21 cellular contexts compared by ENCODE assay signal in genomic region chr19:47631681-47632446, GRCh38. TPM values are rescaled to one million over a fixed set of nuclear protein-coding genes. Genes with fewer than 3 reads are reported as not detected.
DNase-seq lines count a peak whose midpoint lies in the region; ATAC-seq and TF ChIP-seq lines count a peak whose summit lies in the region.
"Had no signal": no experiment of that assay in that cellular context is flagged by ENCODE, and none has a peak within 500 bp of the region (broad histone marks: within the 10 kb centered on the region; RNA-seq: fewer than 3 reads in every experiment).

No MANE protein-coding gene starts in this region.

- H3K27me3 ChIP-seq in Caco-2 (replicated peaks; ENCODE audit: control insufficient read depth, insufficient read depth, low read length) = no peaks in the 10 kb centered on the region
- H3K27me3 ChIP-seq: body of pancreas, pancreas had no signal

- TF ChIP-seq CTCF in Caco-2 (IDR thresholded peaks at IDR 0.05; ENCODE audit: insufficient read depth in 1 of 2, low read depth in 1 of 2, low read length in 1 of 2, severe bottlenecking in 1 of 2, unreplicated experiment in 1 of 2) = no peak
- TF ChIP-seq CTCF in osteocyte (IDR thresholded peaks at IDR 0.05) = no peak

- H3K36me3 Mint-ChIP-seq in Caco-2 (ENCODE audit: insufficient read depth, unreplicated experiment) = peaks cover 74% of the 10 kb centered on the region
- H3K36me3 Mint-ChIP-seq in osteocyte (ENCODE audit: unreplicated experiment) = peaks cover 11% of the 10 kb centered on the region

- DNase-seq in Caco-2 (peak; percentile 34 to 59), astrocyte of the hippocampus (ENCODE audit: low read depth, low spot score) (peak; percentile 44), left ventricle myocardium superior (peak; percentile 64), sciatic nerve (ENCODE audit: low spot score) (no peak), UCSD-AML1 (lab: John Stamatoyannopoulos, UW; ENCODE audit: unreplicated experiment) (no peak), osteocyte (ENCODE audit: extremely low spot score, unreplicated experiment) (no peak), GDM1 (lab: John Stamatoyannopoulos, UW) (no peak), kidney glomerular epithelial cell (lab: John Stamatoyannopoulos, UW) (no peak)
- DNase-seq: activated CD4-positive, alpha-beta T cell treated with anti-CD3 and anti-CD28 coated beads for 48 hours; activated CD8-positive, alpha-beta memory T cell treated with anti-CD3 and anti-CD28 coated beads, Interleukin-2, amount 50 U/mL, for 48 hours; activated naive CD4-positive, alpha-beta T cell treated with anti-CD3 and anti-CD28 coated beads for 36 hours; body of pancreas; dermis blood vessel endothelial cell; NCI-H2029 treated with DMSO at 0.1 percent for 48 hours; NCI-H526 treated with DMSO at 0.1 percent for 48 hours; pancreas; stimulated activated CD4-positive, alpha-beta T cell treated with anti-CD3 and anti-CD28 coated beads, Interleukin-12 subunit alpha, Interleukin-12 subunit beta, amount 100 ng/mL, for 4 hours had no signal

- CTCF ChIA-PET in Caco-2 (lab: Charles Lee) = no interaction called here

- no TSS peak for BruUV-seq in Caco-2 (replicated peaks; lab: Mats Ljungman, UMichigan)

- intact Hi-C loops in Caco-2 (cut with micrococcal nuclease; ENCODE audit: unreplicated experiment) = no loop called here
- intact Hi-C loops in left ventricle myocardium superior (cut with micrococcal nuclease) = no loop called here
- intact Hi-C loops in sciatic nerve (cut with DNase I) = no loop called here

- H3K4me1 Mint-ChIP-seq in Caco-2 (ENCODE audit: low read depth, unreplicated experiment) = peaks cover 46% of the 10 kb centered on the region
- H3K4me1 Mint-ChIP-seq in osteocyte (ENCODE audit: unreplicated experiment) = peaks cover 11% of the 10 kb centered on the region

- no peaks in the 10 kb centered on the region for H3K9me3 Mint-ChIP-seq in Caco-2 (ENCODE audit: unreplicated experiment)
- H3K9me3 Mint-ChIP-seq in osteocyte (ENCODE audit: unreplicated experiment) = no peaks in the 10 kb centered on the region
- H3K9me3 Mint-ChIP-seq: activated naive CD4-positive, alpha-beta T cell treated with anti-CD3 and anti-CD28 coated beads for 36 hours; stimulated activated effector memory CD8-positive, alpha-beta T cell treated with anti-CD3 and anti-CD28 coated beads, Interleukin-12 subunit alpha, Interleukin-12 subunit beta, amount 100 ng/mL, for 72 hours had no signal

- no peaks in the 10 kb centered on the region for H3K9me3 ChIP-seq in Caco-2
- H3K9me3 ChIP-seq: body of pancreas, pancreas had no signal

- H3K4me1 ChIP-seq in Caco-2 = peaks cover 61% of the 10 kb centered on the region
- H3K4me1 ChIP-seq: pancreas had no signal

- ATAC-seq in left ventricle myocardium superior = peak; percentile 68
- peak; percentile 29 for ATAC-seq in sciatic nerve
- ATAC-seq: body of pancreas; K562; pancreas; stimulated activated effector memory CD8-positive, alpha-beta T cell treated with anti-CD3 and anti-CD28 coated beads, Interleukin-12 subunit alpha, Interleukin-12 subunit beta, amount 100 ng/mL, for 72 hours had no signal

- no peak overlapping the region for H3K4me3 ChIP-seq in Caco-2 (ENCODE audit: low read depth, low read length)
- H3K4me3 ChIP-seq: body of pancreas, K562, pancreas had no signal

- no peaks in the 10 kb centered on the region; the same call in 1 of the 2 replicates for H3K36me3 ChIP-seq in Caco-2 (ENCODE audit: control insufficient read depth, insufficient read depth, low read length)
- H3K36me3 ChIP-seq: pancreas had no signal

- H3K27me3 Mint-ChIP-seq in Caco-2 (ENCODE audit: insufficient read depth, unreplicated experiment) (no peaks in the 10 kb centered on the region), osteocyte (ENCODE audit: unreplicated experiment) (no peaks in the 10 kb centered on the region)

- peak overlapping the region; percentile 86 for H3K27ac Mint-ChIP-seq in Caco-2 (ENCODE audit: unreplicated experiment)
- no peak overlapping the region for H3K27ac Mint-ChIP-seq in osteocyte (ENCODE audit: unreplicated experiment)
- H3K27ac Mint-ChIP-seq: activated naive CD4-positive, alpha-beta T cell treated with anti-CD3 and anti-CD28 coated beads for 36 hours; stimulated activated effector memory CD8-positive, alpha-beta T cell treated with anti-CD3 and anti-CD28 coated beads, Interleukin-12 subunit alpha, Interleukin-12 subunit beta, amount 100 ng/mL, for 72 hours had no signal

- no peak overlapping the region for H3K4me3 Mint-ChIP-seq in Caco-2 (ENCODE audit: unreplicated experiment)
- no peak overlapping the region for H3K4me3 Mint-ChIP-seq in osteocyte (ENCODE audit: unreplicated experiment)
- H3K4me3 Mint-ChIP-seq: activated naive CD4-positive, alpha-beta T cell treated with anti-CD3 and anti-CD28 coated beads for 36 hours; stimulated activated effector memory CD8-positive, alpha-beta T cell treated with anti-CD3 and anti-CD28 coated beads, Interleukin-12 subunit alpha, Interleukin-12 subunit beta, amount 100 ng/mL, for 72 hours had no signal

- POLR2A ChIA-PET in Caco-2 (lab: Charles Lee) = interaction anchor here (0.6 kb wide), 1 partner anchor 30 kb away, joined by 3 read pairs; no protein-coding TSS in a partner anchor

RNA-seq across cellular contexts. Expression of gene BICRA, which starts 22.9 kb away (rescaled TPM):
- total RNA-seq in Caco-2 (2022) (34.3 and 38.8 TPM in 2 replicates), left ventricle myocardium superior (9.5 TPM), sciatic nerve (23.9 TPM), osteocyte (17.1 and 20.4 TPM in 2 replicates)

RNA-seq across cellular contexts. Expression of gene ZNF541, which starts 58.9 kb away (rescaled TPM):
- total RNA-seq in Caco-2 (2022) = not detected in 2 replicates
- 0.47 TPM for total RNA-seq in left ventricle myocardium superior
- total RNA-seq in sciatic nerve = 0.71 TPM
- total RNA-seq in osteocyte = not detected in 2 replicates
- total RNA-seq: A673, kidney epithelial cell had no signal

Comparison
In these comparisons a context has a peak if more than half of its experiments do, and no peak if none do; other contexts are left out.
1. DNase-seq: peak in Caco-2 (2 of 2), astrocyte of the hippocampus (single experiment) and left ventricle myocardium superior (single experiment); none in sciatic nerve (single experiment), UCSD-AML1 (single experiment), osteocyte (single experiment), GDM1 (single experiment) and kidney glomerular epithelial cell (single experiment).